In genomic region chr19:6720369-6721112, GRCh38 we compare ENCODE assay signal across 1 cellular context.
TF ChIP-seq lines count a peak whose summit lies in the region.

Gene C3 (minus strand): TSS chr19:6720650. CDS start chr19:6720589, 61 bp downstream.

TF ChIP-seq in HepG2, 621 proteins besides CTCF, POLR2A, EP300 and RAD21 (continued from another document and continues in another):
- TF ChIP-seq, protein P1, sequence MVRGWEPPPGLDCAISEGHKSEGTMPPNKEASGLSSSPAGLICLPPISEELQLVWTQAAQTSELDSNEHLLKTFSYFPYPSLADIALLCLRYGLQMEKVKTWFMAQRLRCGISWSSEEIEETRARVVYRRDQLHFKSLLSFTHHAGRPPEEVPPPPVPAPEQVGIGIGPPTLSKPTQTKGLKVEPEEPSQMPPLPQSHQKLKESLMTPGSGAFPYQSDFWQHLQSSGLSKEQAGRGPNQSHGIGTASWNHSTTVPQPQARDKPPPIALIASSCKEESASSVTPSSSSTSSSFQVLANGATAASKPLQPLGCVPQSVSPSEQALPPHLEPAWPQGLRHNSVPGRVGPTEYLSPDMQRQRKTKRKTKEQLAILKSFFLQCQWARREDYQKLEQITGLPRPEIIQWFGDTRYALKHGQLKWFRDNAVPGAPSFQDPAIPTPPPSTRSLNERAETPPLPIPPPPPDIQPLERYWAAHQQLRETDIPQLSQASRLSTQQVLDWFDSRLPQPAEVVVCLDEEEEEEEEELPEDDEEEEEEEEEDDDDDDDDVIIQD (CRISPR knock-in tag; IDR thresholded peaks at IDR 0.05; ENCODE audit: low read depth): peak; percentile 65; the same call in 1 of the 2 replicates
- TF ChIP-seq ZNF501 (CRISPR knock-in tag; IDR thresholded peaks at IDR 0.05) (peak; percentile 78), DNMT1 (CRISPR knock-in tag; IDR thresholded peaks at IDR 0.05) (no peak), PATZ1 (CRISPR knock-in tag; IDR thresholded peaks at IDR 0.05) (peak; percentile 95), AHR (CRISPR knock-in tag; IDR thresholded peaks at IDR 0.05) (peak; percentile 93), KMT2A (CRISPR knock-in tag; IDR thresholded peaks at IDR 0.05) (no peak), DBP (CRISPR knock-in tag; IDR thresholded peaks at IDR 0.05; ENCODE audit: not compliant biosample characterization) (peak; percentile 29), ZNF512 (CRISPR knock-in tag; IDR thresholded peaks at IDR 0.05) (no peak), ZNF749 (CRISPR knock-in tag; IDR thresholded peaks at IDR 0.05; ENCODE audit: borderline replicate concordance) (peak; percentile 61; the same call in 1 of the 2 replicates), NPAS2 (CRISPR knock-in tag; IDR thresholded peaks at IDR 0.05; ENCODE audit: borderline replicate concordance) (no peak), KLF9 (CRISPR knock-in tag; IDR thresholded peaks at IDR 0.05; ENCODE audit: low read depth) (0 out of 2 replicates have a peak, but pooled peaks have one; percentile 27), MXD4 (CRISPR knock-in tag; IDR thresholded peaks at IDR 0.05) (peak; percentile 64; the same call in 1 of the 2 replicates), ARNT2 (CRISPR knock-in tag; IDR thresholded peaks at IDR 0.05; ENCODE audit: low read depth) (peak; percentile 77), HOXD1 (CRISPR knock-in tag; IDR thresholded peaks at IDR 0.05) (peak; percentile 29; the same call in 1 of the 2 replicates), FOSL2 (CRISPR knock-in tag; IDR thresholded peaks at IDR 0.05) (peak; percentile 88), RAD51 (IDR thresholded peaks at IDR 0.05; ENCODE audit: borderline replicate concordance) (no peak), CREB3 (CRISPR knock-in tag; IDR thresholded peaks at IDR 0.05) (no peak), ZNF30 (CRISPR knock-in tag; IDR thresholded peaks at IDR 0.05) (no peak), PTBP1 (IDR thresholded peaks at IDR 0.05; ENCODE audit: low read depth, low read length, poor library complexity, severe bottlenecking) (no peak), ZNF264 (CRISPR knock-in tag; IDR thresholded peaks at IDR 0.05) (no peak), NCOA5 (CRISPR knock-in tag; IDR thresholded peaks at IDR 0.05) (no peak), ZZZ3 (CRISPR knock-in tag; IDR thresholded peaks at IDR 0.05; ENCODE audit: borderline replicate concordance) (no peak), MBNL3 (CRISPR knock-in tag; conservative IDR thresholded peaks at IDR 0.05) (no peak), MATR3 (CRISPR knock-in tag; IDR thresholded peaks at IDR 0.05) (no peak), ZNF605 (CRISPR knock-in tag; IDR thresholded peaks at IDR 0.05) (peak; percentile 97), RNF2 (conservative IDR thresholded peaks at IDR 0.05; ENCODE audit: low read depth) (no peak), ZNF343 (CRISPR knock-in tag; IDR thresholded peaks at IDR 0.05) (peak; percentile 62; the same call in 1 of the 2 replicates), ZNF256 (CRISPR knock-in tag; conservative IDR thresholded peaks at IDR 0.05) (no peak), SOX13 (IDR thresholded peaks at IDR 0.05) (peak; percentile 65; the same call in 1 of the 2 replicates), SOX13 (CRISPR knock-in tag; conservative IDR thresholded peaks at IDR 0.05 in 1 of 2, IDR thresholded peaks at IDR 0.05 in 1 of 2) (peak in 1 of 2 experiments; percentile 89; a peak in 2 of 4 replicates), NFKB2 (CRISPR knock-in tag; IDR thresholded peaks at IDR 0.05; ENCODE audit: borderline replicate concordance) (peak; percentile 63; the same call in 1 of the 2 replicates), ZNF556 (CRISPR knock-in tag; IDR thresholded peaks at IDR 0.05; ENCODE audit: borderline replicate concordance) (peak; percentile 89; the same call in 1 of the 2 replicates), ZNF564 (CRISPR knock-in tag; IDR thresholded peaks at IDR 0.05) (no peak), FOXP4 (CRISPR knock-in tag; IDR thresholded peaks at IDR 0.05) (peak; percentile 74; the same call in 1 of the 2 replicates), ZC3H13 (CRISPR knock-in tag; IDR thresholded peaks at IDR 0.05) (0 out of 2 replicates have a peak, but pooled peaks have one; percentile 48), KDM3A (CRISPR knock-in tag; IDR thresholded peaks at IDR 0.05; ENCODE audit: low read depth) (0 out of 2 replicates have a peak, but pooled peaks have one; percentile 83), ZNF652 (CRISPR knock-in tag; IDR thresholded peaks at IDR 0.05; ENCODE audit: borderline replicate concordance, low read depth) (peak; percentile 80; the same call in 1 of the 2 replicates)
- TF ChIP-seq, protein P2, sequence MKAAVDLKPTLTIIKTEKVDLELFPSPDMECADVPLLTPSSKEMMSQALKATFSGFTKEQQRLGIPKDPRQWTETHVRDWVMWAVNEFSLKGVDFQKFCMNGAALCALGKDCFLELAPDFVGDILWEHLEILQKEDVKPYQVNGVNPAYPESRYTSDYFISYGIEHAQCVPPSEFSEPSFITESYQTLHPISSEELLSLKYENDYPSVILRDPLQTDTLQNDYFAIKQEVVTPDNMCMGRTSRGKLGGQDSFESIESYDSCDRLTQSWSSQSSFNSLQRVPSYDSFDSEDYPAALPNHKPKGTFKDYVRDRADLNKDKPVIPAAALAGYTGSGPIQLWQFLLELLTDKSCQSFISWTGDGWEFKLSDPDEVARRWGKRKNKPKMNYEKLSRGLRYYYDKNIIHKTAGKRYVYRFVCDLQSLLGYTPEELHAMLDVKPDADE (CRISPR knock-in tag; IDR thresholded peaks at IDR 0.05): no peak
- TF ChIP-seq, protein P3, sequence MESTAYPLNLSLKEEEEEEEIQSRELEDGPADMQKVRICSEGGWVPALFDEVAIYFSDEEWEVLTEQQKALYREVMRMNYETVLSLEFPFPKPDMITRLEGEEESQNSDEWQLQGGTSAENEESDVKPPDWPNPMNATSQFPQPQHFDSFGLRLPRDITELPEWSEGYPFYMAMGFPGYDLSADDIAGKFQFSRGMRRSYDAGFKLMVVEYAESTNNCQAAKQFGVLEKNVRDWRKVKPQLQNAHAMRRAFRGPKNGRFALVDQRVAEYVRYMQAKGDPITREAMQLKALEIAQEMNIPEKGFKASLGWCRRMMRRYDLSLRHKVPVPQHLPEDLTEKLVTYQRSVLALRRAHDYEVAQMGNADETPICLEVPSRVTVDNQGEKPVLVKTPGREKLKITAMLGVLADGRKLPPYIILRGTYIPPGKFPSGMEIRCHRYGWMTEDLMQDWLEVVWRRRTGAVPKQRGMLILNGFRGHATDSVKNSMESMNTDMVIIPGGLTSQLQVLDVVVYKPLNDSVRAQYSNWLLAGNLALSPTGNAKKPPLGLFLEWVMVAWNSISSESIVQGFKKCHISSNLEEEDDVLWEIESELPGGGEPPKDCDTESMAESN (CRISPR knock-in tag; conservative IDR thresholded peaks at IDR 0.05): peak; percentile 86; the same call in 1 of the 2 replicates
- TF ChIP-seq, protein P4, sequence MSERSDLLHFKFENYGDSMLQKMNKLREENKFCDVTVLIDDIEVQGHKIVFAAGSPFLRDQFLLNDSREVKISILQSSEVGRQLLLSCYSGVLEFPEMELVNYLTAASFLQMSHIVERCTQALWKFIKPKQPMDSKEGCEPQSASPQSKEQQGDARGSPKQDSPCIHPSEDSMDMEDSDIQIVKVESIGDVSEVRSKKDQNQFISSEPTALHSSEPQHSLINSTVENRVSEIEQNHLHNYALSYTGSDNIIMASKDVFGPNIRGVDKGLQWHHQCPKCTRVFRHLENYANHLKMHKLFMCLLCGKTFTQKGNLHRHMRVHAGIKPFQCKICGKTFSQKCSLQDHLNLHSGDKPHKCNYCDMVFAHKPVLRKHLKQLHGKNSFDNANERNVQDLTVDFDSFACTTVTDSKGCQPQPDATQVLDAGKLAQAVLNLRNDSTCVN (CRISPR knock-in tag; IDR thresholded peaks at IDR 0.05; ENCODE audit: borderline replicate concordance): peak; percentile 93
